37 cellular contexts compared by ENCODE assay signal in the genomic region with DNA sequence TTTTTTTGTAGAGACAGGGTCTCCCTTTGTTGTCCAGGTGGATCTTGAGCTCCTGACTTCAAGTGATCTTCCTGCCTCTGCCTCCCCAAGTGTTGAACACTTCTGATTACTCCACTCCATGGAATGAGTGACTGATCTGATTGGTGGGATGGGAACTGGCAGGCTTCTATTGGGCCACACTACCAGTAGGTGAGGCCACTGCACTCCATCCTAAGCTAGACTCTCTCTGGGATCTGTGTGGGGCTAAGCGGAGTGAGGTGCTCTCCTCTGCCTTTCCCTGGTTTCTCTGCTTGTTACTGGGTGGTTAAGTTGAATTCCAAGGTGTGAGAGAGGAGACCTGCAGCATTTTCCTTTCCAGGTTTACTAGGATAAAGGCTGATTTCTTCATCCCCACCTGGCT. TPM values are rescaled to one million over a fixed set of nuclear protein-coding genes. Genes with fewer than 3 reads are reported as not detected.
DNase-seq lines count a peak whose midpoint lies in the region; ATAC-seq, FAIRE-seq and TF ChIP-seq lines count a peak whose summit lies in the region.
"Had no signal": no experiment of that assay in that cellular context is flagged by ENCODE, and none has a peak within 500 bp of the region (broad histone marks: within the 10 kb centered on the region; RNA-seq: fewer than 3 reads in every experiment).

No MANE protein-coding gene starts in this region.

- H3K9me3 ChIP-seq in esophagus muscularis mucosa, result no peaks in the 10 kb centered on the region
- H3K9me3 ChIP-seq in small intestine (ENCODE audit: control insufficient read depth, low read depth), result no peaks in the 10 kb centered on the region
- H3K9me3 ChIP-seq: A549; BE2C; BLaER1; BLaER1 treated with 17β-estradiol and CSF1 and Interleukin-3, amounts not matched to agents 10 nM and 100 nM; Caco-2 had no signal

- H2AFZ ChIP-seq in GM23338, result no peak overlapping the region

- H4K20me1 ChIP-seq in GM23338 (replicated peaks; ENCODE audit: insufficient read depth), result no peaks in the 10 kb centered on the region
- H4K20me1 ChIP-seq: BLaER1; BLaER1 treated with 17β-estradiol and CSF1 and Interleukin-3, amounts not matched to agents 10 nM and 100 nM had no signal

- H3K4me1 Mint-ChIP-seq in GM23338 (peaks cover 6% of the 10 kb centered on the region; the same call in 2 of the 3 replicates), WTC11 (no peaks in the 10 kb centered on the region; the same call in 1 of the 2 replicates)
- no peaks in the 10 kb centered on the region for H3K4me1 Mint-ChIP-seq in stimulated activated naive B cell treated with anti-CD40 and anti-IgM and Interleukin-4, amounts not matched to agents 10 μg/mL and 1 μg/mL and 100 μg/mL, for 72 hours
- H3K4me1 Mint-ChIP-seq: B cell; CD4-positive, alpha-beta memory T cell; CD4-positive, CD25-positive, alpha-beta regulatory T cell; CD8-positive, alpha-beta memory T cell had no signal

- H3K36me3 Mint-ChIP-seq in GM23338 (ENCODE audit: low read depth) (no peaks in the 10 kb centered on the region), WTC11 (no peaks in the 10 kb centered on the region)
- H3K36me3 Mint-ChIP-seq in stimulated activated naive B cell treated with anti-CD40 and anti-IgM and Interleukin-4, amounts not matched to agents 10 μg/mL and 1 μg/mL and 100 μg/mL, for 72 hours, result peaks cover 11 to 31% of the 10 kb centered on the region in 2 donors
- H3K36me3 Mint-ChIP-seq: CD14-positive monocyte had no signal

- H3K36me3 ChIP-seq in GM23338 (ENCODE audit: insufficient read depth), result no peaks in the 10 kb centered on the region
- peaks cover 0 to 15% (median 0%) of the 10 kb centered on the region in 4 donors for H3K36me3 ChIP-seq in esophagus muscularis mucosa
- no peaks in the 10 kb centered on the region for H3K36me3 ChIP-seq in small intestine (ENCODE audit: control insufficient read depth in 2 of 2, insufficient read depth in 2 of 2, low read length in 2 of 2)
- H3K36me3 ChIP-seq: BE2C had no signal

- no peaks in the 10 kb centered on the region; the same call in 1 of the 2 replicates for H3K4me1 ChIP-seq in GM23338 (ENCODE audit: insufficient read depth)
- H3K4me1 ChIP-seq in esophagus muscularis mucosa, result no peaks in the 10 kb centered on the region
- no peaks in the 10 kb centered on the region for H3K4me1 ChIP-seq in small intestine (ENCODE audit: control insufficient read depth in 2 of 2, insufficient read depth in 1 of 2, low read depth in 1 of 2, low read length in 1 of 2)
- H3K4me1 ChIP-seq: A549, BE2C, Caco-2 had no signal

- H3K27me3 ChIP-seq in GM23338 (ENCODE audit: insufficient read depth), result no peaks in the 10 kb centered on the region
- H3K27me3 ChIP-seq in esophagus muscularis mucosa, result no peaks in the 10 kb centered on the region
- H3K27me3 ChIP-seq in small intestine (ENCODE audit: control insufficient read depth in 2 of 2, insufficient read depth in 2 of 2, low read length in 2 of 2), result no peaks in the 10 kb centered on the region
- H3K27me3 ChIP-seq: BE2C; BLaER1; BLaER1 treated with 17β-estradiol and CSF1 and Interleukin-3, amounts not matched to agents 10 nM and 100 nM had no signal

- 100% methylated on average over 1 of the region's 1 CpG for WGBS in esophagus muscularis mucosa
- 93 to 98% (median 94%) methylated on average over 1 of the region's 1 CpG for WGBS in small intestine, 3 donors

- POLR2A ChIA-PET in WTC11 (lab: Charles Lee), result no interaction called here

- DNase-seq in GM23338 (ENCODE audit: low spot score) (no peak), WTC11 (ENCODE audit: low spot score) (no peak), esophagus muscularis mucosa (ENCODE audit: extremely low spot score) (peak; percentile 29), small intestine (no peak), RPMI8226 (no peak)
- DNase-seq in stimulated activated naive B cell treated with anti-CD40 and anti-IgM and Interleukin-4, amounts not matched to agents 10 μg/mL and 1 μg/mL and 100 μg/mL, for 72 hours, result no peak
- DNase-seq in activated naive CD4-positive, alpha-beta T cell treated with anti-CD3 and anti-CD28 coated beads, Interleukin-2, amount 50 U/mL, for 16 hours, result no peak
- DNase-seq: 8988T; ACHN; AML-193; BE2C; C1 segment of cervical spinal cord; Caco-2; Calu3; CD4-positive, alpha-beta memory T cell; CD4-positive, alpha-beta T cell; CD4-positive, CD25-positive, alpha-beta regulatory T cell; CD8-positive, alpha-beta memory T cell; CD8-positive, alpha-beta T cell; COR-L47; DMS 273 treated with DMSO at 0.1 percent for 48 hours; DMS153; DMS53; DMS79; DMS79 treated with DMSO at 0.1 percent for 48 hours; DND-41; EL had no signal

- H3K27ac ChIP-seq in GM23338 (ENCODE audit: low read depth), result no peak overlapping the region
- no peak overlapping the region for H3K27ac ChIP-seq in esophagus muscularis mucosa (replicated peaks in 1 of 4)
- no peak overlapping the region for H3K27ac ChIP-seq in small intestine (ENCODE audit: low read depth in 1 of 2, low read length in 1 of 2)
- H3K27ac ChIP-seq: 22Rv1; A549; BLaER1; BLaER1 treated with 17β-estradiol and CSF1 and Interleukin-3, amounts not matched to agents 10 nM and 100 nM; C4-2B had no signal

- H3K4me3 ChIP-seq in GM23338 (no peak overlapping the region), esophagus muscularis mucosa (no peak overlapping the region), small intestine (ENCODE audit: low read depth in 1 of 2, low read length in 2 of 2) (no peak overlapping the region)
- H3K4me3 ChIP-seq: A549; BLaER1; BLaER1 treated with 17β-estradiol and CSF1 and Interleukin-3, amounts not matched to agents 10 nM and 100 nM had no signal

- TF ChIP-seq CTCF in GM23338 (conservative IDR thresholded peaks at IDR 0.05; ENCODE audit: low read depth in 2 of 2) (peak in 1 of 2 experiments; percentile 27; a peak in 2 of 4 replicates), WTC11 (IDR thresholded peaks at IDR 0.05) (no peak), esophagus muscularis mucosa (IDR thresholded peaks at IDR 0.05) (no peak)

- intact Hi-C loops in esophagus muscularis mucosa (cut with DNase I), result no loop called here

- H3K4me3 Mint-ChIP-seq in GM23338 (no peak overlapping the region), WTC11 (no peak overlapping the region)
- H3K4me3 Mint-ChIP-seq in stimulated activated naive B cell treated with anti-CD40 and anti-IgM and Interleukin-4, amounts not matched to agents 10 μg/mL and 1 μg/mL and 100 μg/mL, for 72 hours, result no peak overlapping the region
- H3K4me3 Mint-ChIP-seq: B cell; CD14-positive monocyte; CD4-positive, alpha-beta memory T cell; CD4-positive, alpha-beta T cell; CD4-positive, CD25-positive, alpha-beta regulatory T cell; CD8-positive, alpha-beta memory T cell; CD8-positive, alpha-beta T cell had no signal

- TF ChIP-seq POLR2A in esophagus muscularis mucosa (IDR thresholded peaks at IDR 0.05; ENCODE audit: low read depth), result no peak

- CTCF ChIA-PET in WTC11 (lab: Charles Lee), result interaction anchor here (0.7 to 1.5 kb wide), 2 partner anchors 142 to 250 kb away, joined by 5 read pairs; no protein-coding TSS in a partner anchor

- H3K9me3 Mint-ChIP-seq in GM23338, result no peaks in the 10 kb centered on the region
- no peaks in the 10 kb centered on the region for H3K9me3 Mint-ChIP-seq in WTC11
- no peaks in the 10 kb centered on the region for H3K9me3 Mint-ChIP-seq in stimulated activated naive B cell treated with anti-CD40 and anti-IgM and Interleukin-4, amounts not matched to agents 10 μg/mL and 1 μg/mL and 100 μg/mL, for 72 hours
- H3K9me3 Mint-ChIP-seq: CD14-positive monocyte; CD4-positive, alpha-beta memory T cell; CD4-positive, alpha-beta T cell; CD8-positive, alpha-beta memory T cell; CD8-positive, alpha-beta T cell had no signal

- no peak overlapping the region for H3K27ac Mint-ChIP-seq in GM23338
- H3K27ac Mint-ChIP-seq in WTC11, result no peak overlapping the region
- peak overlapping the region; percentile 25 for H3K27ac Mint-ChIP-seq in stimulated activated naive B cell treated with anti-CD40 and anti-IgM and Interleukin-4, amounts not matched to agents 10 μg/mL and 1 μg/mL and 100 μg/mL, for 72 hours
- H3K27ac Mint-ChIP-seq: B cell; CD14-positive monocyte; CD4-positive, alpha-beta T cell; CD4-positive, CD25-positive, alpha-beta regulatory T cell; CD8-positive, alpha-beta T cell had no signal

- H3K9me2 ChIP-seq in GM23338 (ENCODE audit: insufficient read depth), result no peaks in the 10 kb centered on the region

- H3K4me2 ChIP-seq in GM23338, result no peak overlapping the region
- H3K4me2 ChIP-seq: A549; BLaER1; BLaER1 treated with 17β-estradiol and CSF1 and Interleukin-3, amounts not matched to agents 10 nM and 100 nM had no signal

- FAIRE-seq in small intestine (lab: Jason Lieb, UNC), result no peak
- FAIRE-seq: A204.1, A549, D721Med had no signal

- no peaks in the 10 kb centered on the region for H3K79me2 ChIP-seq in GM23338 (replicated peaks; ENCODE audit: insufficient read depth)

- no peaks in the 10 kb centered on the region for H3F3A ChIP-seq in GM23338 (replicated peaks; ENCODE audit: low read depth)

- H3K27me3 Mint-ChIP-seq in GM23338 (ENCODE audit: insufficient read depth, low read depth, poor library complexity) (no peaks in the 10 kb centered on the region), WTC11 (ENCODE audit: low read depth) (no peaks in the 10 kb centered on the region)
- no peaks in the 10 kb centered on the region for H3K27me3 Mint-ChIP-seq in stimulated activated naive B cell treated with anti-CD40 and anti-IgM and Interleukin-4, amounts not matched to agents 10 μg/mL and 1 μg/mL and 100 μg/mL, for 72 hours
- H3K27me3 Mint-ChIP-seq: B cell; CD4-positive, alpha-beta memory T cell; CD4-positive, alpha-beta T cell; CD4-positive, CD25-positive, alpha-beta regulatory T cell had no signal

- no peak for TF ChIP-seq EP300 in esophagus muscularis mucosa (IDR thresholded peaks at IDR 0.05)

- ATAC-seq in GM23338 (peak; percentile 52), WTC11 (peak; percentile 61; the same call in 1 of the 2 replicates), HG03097 (IDR thresholded peaks at IDR 0.05; ENCODE audit: low FRiP score, unreplicated experiment) (no peak)
- no peak for ATAC-seq in stimulated activated naive B cell treated with anti-CD40 and anti-IgM and Interleukin-4, amounts not matched to agents 10 μg/mL and 1 μg/mL and 100 μg/mL, for 72 hours (replicated peaks)
- ATAC-seq: A549; CD8-positive, alpha-beta T cell had no signal

TF ChIP-seq in GM23338, 12 proteins besides CTCF, POLR2A, EP300 and RAD21 (continues in another document):
- TF ChIP-seq POLR2AphosphoS5 (IDR thresholded peaks at IDR 0.05; ENCODE audit: low read depth), result no peak

TF ChIP-seq in WTC11, 78 proteins besides CTCF, POLR2A, EP300 and RAD21 (continues in another document):
- no peak for TF ChIP-seq ZNF416 (CRISPR knock-in tag; IDR thresholded peaks at IDR 0.05)

RNA-seq across cellular contexts. Expression of a gene that starts 58.7 kb away (rescaled TPM):
- 105 and 131 TPM in 2 replicates for total RNA-seq in GM23338 (2014; rRNA removed; shearing (Covaris generic))
- polyA plus RNA-seq in GM23338 (2016; fragmentation: Nextera tagmentation; extraction: Ambion mirVana) (137 and 146 TPM in 2 replicates), small intestine (10 to 100 TPM; 25.3 to 45.1 (median 30.3) TPM)
- total RNA-seq in WTC11 (2021) (72.3 to 78.3 TPM (median 75.0 TPM) in 3 replicates), esophagus muscularis mucosa (10 to 100 TPM; 17.4 to 26.4 (median 22.4) TPM)

RNA-seq across cellular contexts. Expression of a gene that starts 58.8 kb away (rescaled TPM):
- 243 and 250 TPM in 2 replicates for total RNA-seq in GM23338 (2014; rRNA removed; shearing (Covaris generic))
- 336 and 354 TPM in 2 replicates for polyA plus RNA-seq in GM23338 (2016; fragmentation: Nextera tagmentation; extraction: Ambion mirVana)
- total RNA-seq in WTC11 (2021), result 346 to 361 TPM (median 359 TPM) in 3 replicates
- total RNA-seq in esophagus muscularis mucosa, result 100 to 1,000 TPM; 135 to 227 (median 154) TPM
- 100 to 1,000 TPM in 2 of 3 donors, 10 to 100 TPM in 1; 96.6 to 206 (median 111) TPM for polyA plus RNA-seq in small intestine

Comparison
In these comparisons a context has a peak if more than half of its experiments do, and no peak if none do; other contexts are left out.
1. ATAC-seq: peak in GM23338 (single experiment) and WTC11 (single experiment); none in stimulated activated naive B cell treated with anti-CD40 and anti-IgM and Interleukin-4, amounts not matched to agents 10 μg/mL and 1 μg/mL and 100 μg/mL, for 72 hours (0 of 2) and HG03097 (single experiment).